8 cellular contexts compared by ENCODE assay signal in genomic region chr19:38900220-38900629, GRCh38. TPM values are rescaled to one million over a fixed set of nuclear protein-coding genes. Genes with fewer than 3 reads are reported as not detected.
DNase-seq lines count a peak whose midpoint lies in the region; ATAC-seq, FAIRE-seq and TF ChIP-seq lines count a peak whose summit lies in the region.

No MANE protein-coding gene starts in this region.

- intact Hi-C loops in activated T-helper 1 cell treated with anti-CD3 and anti-CD28 coated beads, Interleukin-12 subunit alpha, Interleukin-12 subunit beta, Interleukin-2, Interleukin-4 antibody, amounts not matched to agents 30 ng/mL and 10 ng/mL and 1 ng/mL, durations not matched to agents 14 hours and 24 hours and 36 hours (cut with micrococcal nuclease), result no loop called here

- H3K4me1 Mint-ChIP-seq in T-helper 2 cell treated with Interferon-gamma antibody and Interleukin-4, amounts not matched to agents 5 μg/mL and 100 μg/mL, for 36 hours (ENCODE audit: low read depth), result peaks cover 20% of the 10 kb centered on the region
- H3K4me1 Mint-ChIP-seq in activated T-helper 1 cell treated with anti-CD3 and anti-CD28 coated beads, Interleukin-12 subunit alpha, Interleukin-12 subunit beta, Interleukin-2, Interleukin-4 antibody, amounts not matched to agents 30 ng/mL and 10 ng/mL and 1 ng/mL, durations not matched to agents 14 hours and 24 hours and 36 hours (ENCODE audit: low read depth), result peaks cover 42% of the 10 kb centered on the region

- H3K36me3 ChIP-seq in keratinocyte (ENCODE audit: control insufficient read depth in 2 of 2, extremely low read depth in 1 of 2, insufficient read depth in 2 of 2, low read length in 2 of 2), result no peaks in the 10 kb centered on the region
- H3K36me3 ChIP-seq in suprapubic skin, result peaks cover 6% of the 10 kb centered on the region

- TF ChIP-seq CTCF in keratinocyte (optimal IDR thresholded peaks at IDR 0.05 in 1 of 3, IDR thresholded peaks at IDR 0.05 in 1 of 3, conservative IDR thresholded peaks at IDR 0.05 in 1 of 3; ENCODE audit: extremely low read depth in 1 of 3, insufficient read depth in 2 of 3, low read length in 3 of 3), result no peak
- TF ChIP-seq CTCF in suprapubic skin (IDR thresholded peaks at IDR 0.05), result no peak

- no peak for TF ChIP-seq POLR2A in suprapubic skin (IDR thresholded peaks at IDR 0.05)

- dilution Hi-C loops in keratinocyte (cut with MboI; ENCODE audit: extremely low pct_ligation_motif_present, low sequenced_read_pairs), result no loop called here

- TF ChIP-seq EP300 in suprapubic skin (IDR thresholded peaks at IDR 0.05), result no peak

- no peaks in the 10 kb centered on the region for H3K9me1 ChIP-seq in keratinocyte (ENCODE audit: control insufficient read depth, extremely low read depth, insufficient read depth, low read length)

- no peaks in the 10 kb centered on the region for H3K9me3 ChIP-seq in keratinocyte (ENCODE audit: control insufficient read depth, low read depth, low read length)
- no peaks in the 10 kb centered on the region for H3K9me3 ChIP-seq in suprapubic skin

- H3K27me3 ChIP-seq in keratinocyte (ENCODE audit: control insufficient read depth, extremely low read depth, insufficient read depth, low read length), result no peaks in the 10 kb centered on the region
- H3K27me3 ChIP-seq in suprapubic skin, result no peaks in the 10 kb centered on the region

- peaks cover 14% of the 10 kb centered on the region for H3K4me1 ChIP-seq in keratinocyte (ENCODE audit: control insufficient read depth, extremely low read depth, insufficient read depth, low read length)
- H3K4me1 ChIP-seq in suprapubic skin, result peaks cover 36% of the 10 kb centered on the region

- no peaks in the 10 kb centered on the region for H3K9me3 Mint-ChIP-seq in T-helper 2 cell treated with Interferon-gamma antibody and Interleukin-4, amounts not matched to agents 5 μg/mL and 100 μg/mL, for 36 hours
- H3K9me3 Mint-ChIP-seq in activated T-helper 1 cell treated with anti-CD3 and anti-CD28 coated beads, Interleukin-12 subunit alpha, Interleukin-12 subunit beta, Interleukin-2, Interleukin-4 antibody, amounts not matched to agents 30 ng/mL and 10 ng/mL and 1 ng/mL, durations not matched to agents 14 hours and 24 hours and 36 hours, result no peaks in the 10 kb centered on the region

- H4K20me1 ChIP-seq in keratinocyte (ENCODE audit: control insufficient read depth, extremely low read depth, insufficient read depth, low read length), result no peaks in the 10 kb centered on the region

- 1% methylated on average over 7 of the region's 7 CpGs for WGBS in suprapubic skin

- H3K4me3 ChIP-seq in keratinocyte (ENCODE audit: control insufficient read depth in 2 of 3, extremely low read depth in 1 of 3, insufficient read depth in 2 of 3, low read depth in 1 of 3, low read length in 3 of 3) (peak overlapping the region; percentile 80 to 98 (median 96)), suprapubic skin (peak overlapping the region; percentile 94)

- peak overlapping the region; percentile 98 for H3K4me2 ChIP-seq in keratinocyte (ENCODE audit: control insufficient read depth, extremely low read depth, insufficient read depth, low read depth, low read length)

- H3K27ac ChIP-seq in keratinocyte (ENCODE audit: control insufficient read depth, insufficient read depth, low read length), result peak overlapping the region; percentile 97
- peak overlapping the region; percentile 93 for H3K27ac ChIP-seq in suprapubic skin

- DNase-seq in T-helper 2 cell treated with Interferon-gamma antibody and Interleukin-4, amounts not matched to agents 5 μg/mL and 100 μg/mL, for 36 hours (ENCODE audit: low spot score), result no peak
- no peak for DNase-seq in T-helper 2 cell
- DNase-seq in activated T-helper 1 cell treated with anti-CD3 and anti-CD28 coated beads, Interleukin-12 subunit alpha, Interleukin-12 subunit beta, Interleukin-2, Interleukin-4 antibody, amounts not matched to agents 30 ng/mL and 10 ng/mL and 1 ng/mL, durations not matched to agents 14 hours and 24 hours and 36 hours (ENCODE audit: low spot score), result no peak
- no peak for DNase-seq in keratinocyte (ENCODE audit: low read depth, low spot score)
- DNase-seq in suprapubic skin (ENCODE audit: low spot score in 2 of 2), result no peak
- no peak for DNase-seq in left lobe of liver (ENCODE audit: low spot score)
- DNase-seq in GOT3 (lab: John Stamatoyannopoulos, UW), result no peak

- peaks cover 19% of the 10 kb centered on the region for H3K36me3 Mint-ChIP-seq in T-helper 2 cell treated with Interferon-gamma antibody and Interleukin-4, amounts not matched to agents 5 μg/mL and 100 μg/mL, for 36 hours (ENCODE audit: low read depth)
- peaks cover 17% of the 10 kb centered on the region for H3K36me3 Mint-ChIP-seq in activated T-helper 1 cell treated with anti-CD3 and anti-CD28 coated beads, Interleukin-12 subunit alpha, Interleukin-12 subunit beta, Interleukin-2, Interleukin-4 antibody, amounts not matched to agents 30 ng/mL and 10 ng/mL and 1 ng/mL, durations not matched to agents 14 hours and 24 hours and 36 hours (ENCODE audit: low read depth)

- peak overlapping the region; percentile 73 for H2AFZ ChIP-seq in keratinocyte (ENCODE audit: control insufficient read depth, low read length)

- H3K27me3 Mint-ChIP-seq in T-helper 2 cell treated with Interferon-gamma antibody and Interleukin-4, amounts not matched to agents 5 μg/mL and 100 μg/mL, for 36 hours (ENCODE audit: low read depth), result no peaks in the 10 kb centered on the region
- H3K27me3 Mint-ChIP-seq in activated T-helper 1 cell treated with anti-CD3 and anti-CD28 coated beads, Interleukin-12 subunit alpha, Interleukin-12 subunit beta, Interleukin-2, Interleukin-4 antibody, amounts not matched to agents 30 ng/mL and 10 ng/mL and 1 ng/mL, durations not matched to agents 14 hours and 24 hours and 36 hours (ENCODE audit: insufficient read depth), result no peaks in the 10 kb centered on the region

- no peak for FAIRE-seq in keratinocyte (lab: Jason Lieb, UNC)

- ATAC-seq in left lobe of liver (no peak), HG03139 (IDR thresholded peaks at IDR 0.05; ENCODE audit: unreplicated experiment) (no peak)

- peaks cover 28% of the 10 kb centered on the region for H3K79me2 ChIP-seq in keratinocyte (ENCODE audit: control insufficient read depth, insufficient read depth, low read length)

- peak overlapping the region; percentile 98 for H3K9ac ChIP-seq in keratinocyte (ENCODE audit: control insufficient read depth, extremely low read depth, insufficient read depth, low read length)

- peak overlapping the region; percentile 98 for H3K27ac Mint-ChIP-seq in T-helper 2 cell treated with Interferon-gamma antibody and Interleukin-4, amounts not matched to agents 5 μg/mL and 100 μg/mL, for 36 hours
- H3K27ac Mint-ChIP-seq in activated T-helper 1 cell treated with anti-CD3 and anti-CD28 coated beads, Interleukin-12 subunit alpha, Interleukin-12 subunit beta, Interleukin-2, Interleukin-4 antibody, amounts not matched to agents 30 ng/mL and 10 ng/mL and 1 ng/mL, durations not matched to agents 14 hours and 24 hours and 36 hours, result peak overlapping the region; percentile 87

- H3K4me3 Mint-ChIP-seq in T-helper 2 cell treated with Interferon-gamma antibody and Interleukin-4, amounts not matched to agents 5 μg/mL and 100 μg/mL, for 36 hours, result peak overlapping the region; percentile 100
- peak overlapping the region; percentile 93 for H3K4me3 Mint-ChIP-seq in activated T-helper 1 cell treated with anti-CD3 and anti-CD28 coated beads, Interleukin-12 subunit alpha, Interleukin-12 subunit beta, Interleukin-2, Interleukin-4 antibody, amounts not matched to agents 30 ng/mL and 10 ng/mL and 1 ng/mL, durations not matched to agents 14 hours and 24 hours and 36 hours

RNA-seq across cellular contexts. Expression of gene NFKBIB, which starts 0.5 kb away (rescaled TPM):
- total RNA-seq in activated T-helper 1 cell treated with anti-CD3 and anti-CD28 coated beads, Interleukin-12 subunit alpha, Interleukin-12 subunit beta, Interleukin-2, Interleukin-4 antibody, amounts not matched to agents 30 ng/mL and 10 ng/mL and 1 ng/mL, durations not matched to agents 14 hours and 24 hours and 36 hours, result 98.1 and 102 TPM in 2 replicates
- 12.3 to 14.4 TPM (median 13.7 TPM) in 3 replicates for polyA plus RNA-seq in keratinocyte
- polyA plus RNA-seq in keratinocyte (2011; ENCODE audit: low read depth), result 14.5 TPM
- 7.5 and 18.5 TPM in 2 replicates for polyA plus RNA-seq in keratinocyte (2011; cell fraction: cytosol; rRNA removed)
- 8.7 and 14.6 TPM in 2 replicates for polyA plus RNA-seq in keratinocyte (2011; cell fraction: nucleus; rRNA removed)
- 21.0 and 22.2 TPM in 2 replicates for polyA plus RNA-seq in keratinocyte (2012; ENCODE audit: low replicate concordance)
- polyA minus RNA-seq in keratinocyte, result 1.6 to 5.7 TPM (median 3.0 TPM) in 3 replicates
- polyA minus RNA-seq in keratinocyte (2011; cell fraction: cytosol; rRNA and poly(A)+ RNA removed), result 13.8 TPM
- polyA minus RNA-seq in keratinocyte (2011; cell fraction: nucleus; rRNA and poly(A)+ RNA removed), result 2.9 and 5.1 TPM in 2 replicates
- total RNA-seq in suprapubic skin (10 to 100 TPM; 18.1 to 25.4 (median 21.1) TPM), left lobe of liver (19.0 TPM)

RNA-seq across cellular contexts. Expression of gene SIRT2, which starts 0.8 kb away (rescaled TPM):
- 28.3 and 28.7 TPM in 2 replicates for total RNA-seq in activated T-helper 1 cell treated with anti-CD3 and anti-CD28 coated beads, Interleukin-12 subunit alpha, Interleukin-12 subunit beta, Interleukin-2, Interleukin-4 antibody, amounts not matched to agents 30 ng/mL and 10 ng/mL and 1 ng/mL, durations not matched to agents 14 hours and 24 hours and 36 hours
- 46.6 to 57.4 TPM (median 47.6 TPM) in 3 replicates for polyA plus RNA-seq in keratinocyte
- polyA plus RNA-seq in keratinocyte (2011; ENCODE audit: low read depth), result 16.6 TPM
- polyA plus RNA-seq in keratinocyte (2011; cell fraction: cytosol; rRNA removed), result 38.8 and 56.8 TPM in 2 replicates
- 76.7 and 81.9 TPM in 2 replicates for polyA plus RNA-seq in keratinocyte (2011; cell fraction: nucleus; rRNA removed)
- polyA plus RNA-seq in keratinocyte (2012; ENCODE audit: low replicate concordance), result 36.7 and 46.8 TPM in 2 replicates
- 36.1 to 57.7 TPM (median 40.9 TPM) in 3 replicates for polyA minus RNA-seq in keratinocyte
- polyA minus RNA-seq in keratinocyte (2011; cell fraction: cytosol; rRNA and poly(A)+ RNA removed), result 38.6 TPM
- polyA minus RNA-seq in keratinocyte (2011; cell fraction: nucleus; rRNA and poly(A)+ RNA removed), result 12.7 and 19.2 TPM in 2 replicates
- total RNA-seq in suprapubic skin (100 to 1,000 TPM in 1 of 4 donors, 10 to 100 TPM in 3; 90.4 to 100 (median 96.2) TPM), left lobe of liver (31.2 TPM)

RNA-seq across cellular contexts. Expression of gene CCER2, which starts 11.8 kb away (rescaled TPM):
- 0.67 and 0.88 TPM in 2 replicates for total RNA-seq in activated T-helper 1 cell treated with anti-CD3 and anti-CD28 coated beads, Interleukin-12 subunit alpha, Interleukin-12 subunit beta, Interleukin-2, Interleukin-4 antibody, amounts not matched to agents 30 ng/mL and 10 ng/mL and 1 ng/mL, durations not matched to agents 14 hours and 24 hours and 36 hours
- 0.14 to 0.24 TPM (median 0.17 TPM) in 3 replicates for polyA plus RNA-seq in keratinocyte
- not detected for polyA plus RNA-seq in keratinocyte (2011; ENCODE audit: low read depth)
- not detected in 2 replicates for polyA plus RNA-seq in keratinocyte (2011; cell fraction: cytosol; rRNA removed)
- 0.36 and 1.3 TPM in 2 replicates for polyA plus RNA-seq in keratinocyte (2011; cell fraction: nucleus; rRNA removed)
- not detected in 2 replicates for polyA plus RNA-seq in keratinocyte (2012; ENCODE audit: low replicate concordance)
- not detected in 3 replicates for polyA minus RNA-seq in keratinocyte
- not detected for polyA minus RNA-seq in keratinocyte (2011; cell fraction: cytosol; rRNA and poly(A)+ RNA removed)
- polyA minus RNA-seq in keratinocyte (2011; cell fraction: nucleus; rRNA and poly(A)+ RNA removed), result not detected in 2 replicates
- total RNA-seq in suprapubic skin (1 to 10 TPM in 2 of 4 donors, under 1 TPM in 1, not detected in 1; 0.85 to 3.1 (median 1.3) TPM), left lobe of liver (0.18 TPM)

RNA-seq across cellular contexts. Expression of gene RINL, which starts 22.1 kb away (rescaled TPM):
- 70.7 and 73.1 TPM in 2 replicates for total RNA-seq in activated T-helper 1 cell treated with anti-CD3 and anti-CD28 coated beads, Interleukin-12 subunit alpha, Interleukin-12 subunit beta, Interleukin-2, Interleukin-4 antibody, amounts not matched to agents 30 ng/mL and 10 ng/mL and 1 ng/mL, durations not matched to agents 14 hours and 24 hours and 36 hours
- polyA plus RNA-seq in keratinocyte, result 3.2 to 6.3 TPM (median 4.3 TPM) in 3 replicates
- 1.1 TPM for polyA plus RNA-seq in keratinocyte (2011; ENCODE audit: low read depth)
- polyA plus RNA-seq in keratinocyte (2011; cell fraction: cytosol; rRNA removed), result 2.9 and 4.0 TPM in 2 replicates
- polyA plus RNA-seq in keratinocyte (2011; cell fraction: nucleus; rRNA removed), result 3.6 and 4.3 TPM in 2 replicates
- polyA plus RNA-seq in keratinocyte (2012; ENCODE audit: low replicate concordance), result 2.2 and 5.0 TPM in 2 replicates
- polyA minus RNA-seq in keratinocyte, result 2.9 to 9.5 TPM (median 3.2 TPM) in 3 replicates
- 1.3 TPM for polyA minus RNA-seq in keratinocyte (2011; cell fraction: cytosol; rRNA and poly(A)+ RNA removed)
- polyA minus RNA-seq in keratinocyte (2011; cell fraction: nucleus; rRNA and poly(A)+ RNA removed), result 1.3 and 2.3 TPM in 2 replicates
- 10 to 100 TPM in 2 of 4 donors, 1 to 10 TPM in 2; 5.1 to 17.2 (median 9.2) TPM for total RNA-seq in suprapubic skin
- total RNA-seq in left lobe of liver, result 5.6 TPM

RNA-seq across cellular contexts. Expression of gene SARS2, which starts 30.3 kb away (rescaled TPM):
- total RNA-seq in activated T-helper 1 cell treated with anti-CD3 and anti-CD28 coated beads, Interleukin-12 subunit alpha, Interleukin-12 subunit beta, Interleukin-2, Interleukin-4 antibody, amounts not matched to agents 30 ng/mL and 10 ng/mL and 1 ng/mL, durations not matched to agents 14 hours and 24 hours and 36 hours, result 36.5 and 38.4 TPM in 2 replicates
- 13.9 to 19.2 TPM (median 16.4 TPM) in 3 replicates for polyA plus RNA-seq in keratinocyte
- 3.2 TPM for polyA plus RNA-seq in keratinocyte (2011; ENCODE audit: low read depth)
- polyA plus RNA-seq in keratinocyte (2011; cell fraction: cytosol; rRNA removed), result 6.1 and 15.1 TPM in 2 replicates
- polyA plus RNA-seq in keratinocyte (2011; cell fraction: nucleus; rRNA removed), result 42.1 and 62.1 TPM in 2 replicates
- polyA plus RNA-seq in keratinocyte (2012; ENCODE audit: low replicate concordance), result 9.4 and 23.8 TPM in 2 replicates
- polyA minus RNA-seq in keratinocyte, result 16.0 to 37.3 TPM (median 16.6 TPM) in 3 replicates
- 17.3 TPM for polyA minus RNA-seq in keratinocyte (2011; cell fraction: cytosol; rRNA and poly(A)+ RNA removed)
- 16.4 and 19.8 TPM in 2 replicates for polyA minus RNA-seq in keratinocyte (2011; cell fraction: nucleus; rRNA and poly(A)+ RNA removed)
- total RNA-seq in suprapubic skin (10 to 100 TPM; 18.5 to 36.4 (median 29.2) TPM), left lobe of liver (12.8 TPM)
